Comparison of ENCODE assay signal across 8 cellular contexts in genomic region chr9:127918201-127919107, GRCh38. TPM values are rescaled to one million over a fixed set of nuclear protein-coding genes. Genes with fewer than 3 reads are reported as not detected.
DNase-seq lines count a peak whose midpoint lies in the region; ATAC-seq and TF ChIP-seq lines count a peak whose summit lies in the region.

No MANE protein-coding gene starts in this region.

- intact Hi-C loops in activated CD8-positive, alpha-beta T cell treated with anti-CD3 and anti-CD28 coated beads for 36 hours (cut with micrococcal nuclease), result loop anchor here (5.0 kb wide), 1 partner anchor 136 kb away; no protein-coding TSS in a partner anchor
- intact Hi-C loops in left ventricle myocardium superior (cut with micrococcal nuclease) (no loop called here), tibial artery (cut with DNase I; ENCODE audit: low total_unique reads) (loop anchor here (2.0 to 5.0 kb wide), 2 partner anchors 132 to 306 kb away; partner anchors contain the start of genes CDK9 and STXBP1)

- DNase-seq in activated CD8-positive, alpha-beta T cell treated with anti-CD3 and anti-CD28 coated beads for 36 hours, result no peak
- no peak for DNase-seq in activated CD8-positive, alpha-beta T cell treated with anti-CD3 and anti-CD28 coated beads, Interleukin-2, amount 10 ng/mL, durations not matched to agents 7 days and 5 days
- DNase-seq in left ventricle myocardium superior, result peak; percentile 49
- no peak for DNase-seq in tibial artery
- no peak for DNase-seq in ecto neural progenitor cell (ENCODE audit: low spot score)
- no peak for DNase-seq in NCI-H1694 (lab: John Stamatoyannopoulos, UW)

- H3K9me3 Mint-ChIP-seq in activated CD8-positive, alpha-beta T cell treated with anti-CD3 and anti-CD28 coated beads for 36 hours, result no peaks in the 10 kb centered on the region
- H3K9me3 Mint-ChIP-seq in activated CD8-positive, alpha-beta T cell treated with anti-CD3 and anti-CD28 coated beads, Interleukin-2, amount 10 ng/mL, durations not matched to agents 7 days and 5 days (ENCODE audit: insufficient read depth), result no peaks in the 10 kb centered on the region

- H3K27me3 Mint-ChIP-seq in activated CD8-positive, alpha-beta T cell treated with anti-CD3 and anti-CD28 coated beads for 36 hours, result no peaks in the 10 kb centered on the region
- H3K27me3 Mint-ChIP-seq in activated CD8-positive, alpha-beta T cell treated with anti-CD3 and anti-CD28 coated beads, Interleukin-2, amount 10 ng/mL, durations not matched to agents 7 days and 5 days (ENCODE audit: low read depth), result no peaks in the 10 kb centered on the region

- H3K36me3 ChIP-seq in tibial artery, result peaks cover 0 to 7% (median 3%) of the 10 kb centered on the region in 3 donors

- POLR2A ChIA-PET in activated CD8-positive, alpha-beta T cell treated with anti-CD3 and anti-CD28 coated beads for 36 hours (lab: Charles Lee), result interaction anchor here (1.1 to 5.7 kb wide), 2 partner anchors 13 to 20 kb away, joined by 3 to 57 read pairs; no protein-coding TSS in a partner anchor
- POLR2A ChIA-PET in activated CD8-positive, alpha-beta T cell treated with anti-CD3 and anti-CD28 coated beads, Interleukin-2, amount 10 ng/mL, durations not matched to agents 7 days and 5 days (lab: Charles Lee), result interaction anchor here (0.7 to 6.7 kb wide), 3 partner anchors 12 to 130 kb away, joined by 3 to 81 read pairs (median 4); no protein-coding TSS in a partner anchor

- TF ChIP-seq CTCF in activated CD8-positive, alpha-beta T cell treated with anti-CD3 and anti-CD28 coated beads for 36 hours (IDR thresholded peaks at IDR 0.05), result peak; percentile 29
- 0 out of 2 replicates have a peak, but pooled peaks have one; percentile 15 for TF ChIP-seq CTCF in VCaP (conservative IDR thresholded peaks at IDR 0.05)
- no peak for TF ChIP-seq CTCF in tibial artery (IDR thresholded peaks at IDR 0.05)

- CTCF ChIA-PET in activated CD8-positive, alpha-beta T cell treated with anti-CD3 and anti-CD28 coated beads for 36 hours (lab: Charles Lee), result interaction anchor here (0.7 to 5.0 kb wide), 11 partner anchors 14 to 184 kb away, joined by 3 to 46 read pairs (median 4); partner anchors contain the start of gene TOR2A
- CTCF ChIA-PET in activated CD8-positive, alpha-beta T cell treated with anti-CD3 and anti-CD28 coated beads, Interleukin-2, amount 10 ng/mL, durations not matched to agents 7 days and 5 days (lab: Charles Lee), result interaction anchor here (1.0 to 5.5 kb wide), 8 partner anchors 13 to 328 kb away, joined by 3 to 38 read pairs (median 15); partner anchors contain the start of genes CDK9 and TOR2A

- H3K27ac Mint-ChIP-seq in activated CD8-positive, alpha-beta T cell treated with anti-CD3 and anti-CD28 coated beads for 36 hours, result peak overlapping the region; percentile 30
- no peak overlapping the region for H3K27ac Mint-ChIP-seq in activated CD8-positive, alpha-beta T cell treated with anti-CD3 and anti-CD28 coated beads, Interleukin-2, amount 10 ng/mL, durations not matched to agents 7 days and 5 days

- no peaks in the 10 kb centered on the region for H3K9me3 ChIP-seq in tibial artery

- H3K4me3 ChIP-seq in tibial artery, result no peak overlapping the region

- H3K36me3 Mint-ChIP-seq in activated CD8-positive, alpha-beta T cell treated with anti-CD3 and anti-CD28 coated beads for 36 hours (ENCODE audit: low read depth), result peaks cover 9% of the 10 kb centered on the region
- H3K36me3 Mint-ChIP-seq in activated CD8-positive, alpha-beta T cell treated with anti-CD3 and anti-CD28 coated beads, Interleukin-2, amount 10 ng/mL, durations not matched to agents 7 days and 5 days (ENCODE audit: low read depth), result peaks cover 9% of the 10 kb centered on the region

- H3K27ac ChIP-seq in VCaP (peak overlapping the region; percentile 3; the same call in 1 of the 2 replicates), tibial artery (peak overlapping the region; percentile 58 to 76)

- peak overlapping the region; percentile 4 for H3K4me3 Mint-ChIP-seq in activated CD8-positive, alpha-beta T cell treated with anti-CD3 and anti-CD28 coated beads for 36 hours
- H3K4me3 Mint-ChIP-seq in activated CD8-positive, alpha-beta T cell treated with anti-CD3 and anti-CD28 coated beads, Interleukin-2, amount 10 ng/mL, durations not matched to agents 7 days and 5 days, result no peak overlapping the region

- peaks cover 6 to 66% (median 49%) of the 10 kb centered on the region in 4 donors for H3K4me1 ChIP-seq in tibial artery

- ATAC-seq in activated CD8-positive, alpha-beta T cell treated with anti-CD3 and anti-CD28 coated beads for 36 hours, result no peak
- no peak for ATAC-seq in activated CD8-positive, alpha-beta T cell treated with anti-CD3 and anti-CD28 coated beads, Interleukin-2, amount 10 ng/mL, durations not matched to agents 7 days and 5 days
- ATAC-seq in left ventricle myocardium superior (no peak), GM19023 (IDR thresholded peaks at IDR 0.05; ENCODE audit: unreplicated experiment) (no peak)

- H3K27me3 ChIP-seq in tibial artery, result peaks cover 0 to 5% of the 10 kb centered on the region in 2 donors

- peaks cover 44% of the 10 kb centered on the region for H3K4me1 Mint-ChIP-seq in activated CD8-positive, alpha-beta T cell treated with anti-CD3 and anti-CD28 coated beads for 36 hours (ENCODE audit: low read depth)
- H3K4me1 Mint-ChIP-seq in activated CD8-positive, alpha-beta T cell treated with anti-CD3 and anti-CD28 coated beads, Interleukin-2, amount 10 ng/mL, durations not matched to agents 7 days and 5 days (ENCODE audit: low read depth), result peaks cover 67% of the 10 kb centered on the region

RNA-seq across cellular contexts. Expression of gene ST6GALNAC4, which starts 1.6 kb away (rescaled TPM):
- 10 to 100 TPM; 34.3 to 34.9 TPM for total RNA-seq in activated CD8-positive, alpha-beta T cell treated with anti-CD3 and anti-CD28 coated beads for 36 hours
- 10 to 100 TPM; 37.0 to 39.7 TPM for total RNA-seq in activated CD8-positive, alpha-beta T cell treated with anti-CD3 and anti-CD28 coated beads, Interleukin-2, amount 10 ng/mL, durations not matched to agents 7 days and 5 days
- total RNA-seq in left ventricle myocardium superior, result 28.5 TPM

RNA-seq across cellular contexts. Expression of gene PIP5KL1, which starts 12.1 kb away (rescaled TPM):
- 1 to 10 TPM; 1.7 to 2.5 TPM for total RNA-seq in activated CD8-positive, alpha-beta T cell treated with anti-CD3 and anti-CD28 coated beads for 36 hours
- 1 to 10 TPM; 2.6 to 2.7 TPM for total RNA-seq in activated CD8-positive, alpha-beta T cell treated with anti-CD3 and anti-CD28 coated beads, Interleukin-2, amount 10 ng/mL, durations not matched to agents 7 days and 5 days
- total RNA-seq in left ventricle myocardium superior, result not detected

RNA-seq across cellular contexts. Expression of gene ST6GALNAC6, which starts 19.1 kb away (rescaled TPM):
- 10 to 100 TPM; 36.9 to 38.8 TPM for total RNA-seq in activated CD8-positive, alpha-beta T cell treated with anti-CD3 and anti-CD28 coated beads for 36 hours
- 10 to 100 TPM; 68.6 to 77.6 TPM for total RNA-seq in activated CD8-positive, alpha-beta T cell treated with anti-CD3 and anti-CD28 coated beads, Interleukin-2, amount 10 ng/mL, durations not matched to agents 7 days and 5 days
- 50.5 TPM for total RNA-seq in left ventricle myocardium superior

RNA-seq across cellular contexts. Expression of gene DPM2, which starts 19.2 kb away (rescaled TPM):
- 10 to 100 TPM; 41.3 to 43.9 TPM for total RNA-seq in activated CD8-positive, alpha-beta T cell treated with anti-CD3 and anti-CD28 coated beads for 36 hours
- total RNA-seq in activated CD8-positive, alpha-beta T cell treated with anti-CD3 and anti-CD28 coated beads, Interleukin-2, amount 10 ng/mL, durations not matched to agents 7 days and 5 days, result 10 to 100 TPM; 47.9 to 53.8 TPM
- total RNA-seq in left ventricle myocardium superior, result 11.1 TPM

RNA-seq across cellular contexts. Expression of gene AK1, which starts 41.0 kb away (rescaled TPM):
- total RNA-seq in activated CD8-positive, alpha-beta T cell treated with anti-CD3 and anti-CD28 coated beads for 36 hours, result 10 to 100 TPM; 12.1 to 14.8 TPM
- 10 to 100 TPM; 22.4 to 30.4 TPM for total RNA-seq in activated CD8-positive, alpha-beta T cell treated with anti-CD3 and anti-CD28 coated beads, Interleukin-2, amount 10 ng/mL, durations not matched to agents 7 days and 5 days
- 853 TPM for total RNA-seq in left ventricle myocardium superior

Comparison
In these comparisons a context has a peak if more than half of its experiments do, and no peak if none do; other contexts are left out.
1. CTCF ChIP-seq: peak in activated CD8-positive, alpha-beta T cell treated with anti-CD3 and anti-CD28 coated beads for 36 hours (single experiment) and VCaP (single experiment); none in tibial artery (0 of 2).